Comparison of ENCODE assay signal across 22 cellular contexts in genomic region chr6:12339808-12340487, GRCh38. TPM values are rescaled to one million over a fixed set of nuclear protein-coding genes. Genes with fewer than 3 reads are reported as not detected.
DNase-seq lines count a peak whose midpoint lies in the region; ATAC-seq and TF ChIP-seq lines count a peak whose summit lies in the region.
"Had no signal": no experiment of that assay in that cellular context is flagged by ENCODE, and none has a peak within 500 bp of the region (broad histone marks: within the 10 kb centered on the region; RNA-seq: fewer than 3 reads in every experiment).

No MANE protein-coding gene starts in this region.

- H3K27ac ChIP-seq in colonic mucosa (peak overlapping the region; percentile 38), osteoblast (ENCODE audit: low read depth, low read length) (no peak overlapping the region)
- H3K27ac ChIP-seq: BLaER1 treated with 17β-estradiol and CSF1 and Interleukin-3, amounts not matched to agents 10 nM and 100 nM; GM23248; KMS-11 had no signal

- no peak overlapping the region for H3K9ac ChIP-seq in colonic mucosa (ENCODE audit: low read depth in 2 of 2, low read length in 2 of 2)
- H3K9ac ChIP-seq: BLaER1 treated with 17β-estradiol and CSF1 and Interleukin-3, amounts not matched to agents 10 nM and 100 nM; GM23248; KMS-11; SK-N-SH had no signal

- H3K4me1 ChIP-seq in colonic mucosa: peaks cover 5% of the 10 kb centered on the region
- peaks cover 10% of the 10 kb centered on the region for H3K4me1 ChIP-seq in osteoblast (ENCODE audit: insufficient read depth, low read length)

- H4K20me1 ChIP-seq in osteoblast (ENCODE audit: insufficient read depth, low read length): no peaks in the 10 kb centered on the region
- H4K20me1 ChIP-seq: BLaER1 treated with 17β-estradiol and CSF1 and Interleukin-3, amounts not matched to agents 10 nM and 100 nM had no signal

- no peaks in the 10 kb centered on the region for H3K79me2 ChIP-seq in osteoblast (ENCODE audit: insufficient read depth, low read length)

- intact Hi-C loops in colonic mucosa (cut with DNase I): no loop called here

- DNase-seq in DMS 273 (lab: John Stamatoyannopoulos, UW; ENCODE audit: unreplicated experiment) (peak; percentile 2), DMS 273 treated with DMSO at 0.1 percent for 48 hours (lab: John Stamatoyannopoulos, UW) (no peak), NCI-H524 (lab: John Stamatoyannopoulos, UW) (peak; percentile 34 to 78), colonic mucosa (no peak), osteoblast (ENCODE audit: insufficient read length, low spot score, missing footprints) (peak; percentile 27), OCI-M2 (lab: John Stamatoyannopoulos, UW; ENCODE audit: unreplicated experiment) (no peak), RPMI8226 (no peak)
- DNase-seq: 8988T; CD8-positive, alpha-beta memory T cell; GDM1; GM23248; NCI-H1048; NCI-H1436 treated with DMSO at 0.1 percent for 48 hours; NCI-H2029 treated with DMSO at 0.1 percent for 48 hours; NCI-H774; SHP77; SK-N-SH had no signal

- H3K9me3 ChIP-seq in colonic mucosa: no peaks in the 10 kb centered on the region
- no peaks in the 10 kb centered on the region for H3K9me3 ChIP-seq in osteoblast (ENCODE audit: low read depth, low read length)
- H3K9me3 ChIP-seq: SK-N-SH had no signal

- ATAC-seq in GM19455 (IDR thresholded peaks at IDR 0.05; ENCODE audit: unreplicated experiment): no peak
- ATAC-seq: GM12878, HCT116 had no signal

- H3K4me3 ChIP-seq in colonic mucosa: no peak overlapping the region
- H3K4me3 ChIP-seq in osteoblast (ENCODE audit: insufficient read depth, low read length): no peak overlapping the region
- H3K4me3 ChIP-seq: BLaER1 treated with 17β-estradiol and CSF1 and Interleukin-3, amounts not matched to agents 10 nM and 100 nM; GM12878; GM23248 had no signal

- TF ChIP-seq CTCF in colonic mucosa (IDR thresholded peaks at IDR 0.05): no peak
- no peak for TF ChIP-seq CTCF in osteoblast (IDR thresholded peaks at IDR 0.05; ENCODE audit: extremely low read depth, low read depth, low read length)

- H2AFZ ChIP-seq in osteoblast (ENCODE audit: low read length): no peak overlapping the region
- H2AFZ ChIP-seq: GM23248 had no signal

- no peaks in the 10 kb centered on the region for H3K36me3 ChIP-seq in colonic mucosa
- H3K36me3 ChIP-seq in osteoblast (ENCODE audit: insufficient read depth, low read length): no peaks in the 10 kb centered on the region
- H3K36me3 ChIP-seq: BLaER1 treated with 17β-estradiol and CSF1 and Interleukin-3, amounts not matched to agents 10 nM and 100 nM had no signal

- no peak overlapping the region for H3K4me2 ChIP-seq in osteoblast (ENCODE audit: insufficient read depth, low read length)
- H3K4me2 ChIP-seq: KMS-11, SK-N-SH had no signal

- no peaks in the 10 kb centered on the region for H3K27me3 ChIP-seq in colonic mucosa
- H3K27me3 ChIP-seq in osteoblast (ENCODE audit: insufficient read depth, low read length): peaks cover 12% of the 10 kb centered on the region
- H3K27me3 ChIP-seq: BLaER1 treated with 17β-estradiol and CSF1 and Interleukin-3, amounts not matched to agents 10 nM and 100 nM had no signal

RNA-seq across cellular contexts. Expression of gene EDN1, which starts 49.8 kb away (rescaled TPM):
- total RNA-seq in colonic mucosa: 10 to 100 TPM in 1 of 2 donors, 1 to 10 TPM in 1; 9.5 to 16.2 TPM
- 0.88 and 1.4 TPM in 2 replicates for total RNA-seq in osteoblast

Comparison
In these comparisons a context has a peak if more than half of its experiments do, and no peak if none do; other contexts are left out.
1. DNase-seq: peak in DMS 273 (single experiment), NCI-H524 (2 of 2) and osteoblast (single experiment); none in DMS 273 treated with DMSO at 0.1 percent for 48 hours (single experiment), colonic mucosa (single experiment), OCI-M2 (single experiment) and RPMI8226 (single experiment).